Comparison of ENCODE assay signal across 10 cellular contexts in the genomic region with DNA sequence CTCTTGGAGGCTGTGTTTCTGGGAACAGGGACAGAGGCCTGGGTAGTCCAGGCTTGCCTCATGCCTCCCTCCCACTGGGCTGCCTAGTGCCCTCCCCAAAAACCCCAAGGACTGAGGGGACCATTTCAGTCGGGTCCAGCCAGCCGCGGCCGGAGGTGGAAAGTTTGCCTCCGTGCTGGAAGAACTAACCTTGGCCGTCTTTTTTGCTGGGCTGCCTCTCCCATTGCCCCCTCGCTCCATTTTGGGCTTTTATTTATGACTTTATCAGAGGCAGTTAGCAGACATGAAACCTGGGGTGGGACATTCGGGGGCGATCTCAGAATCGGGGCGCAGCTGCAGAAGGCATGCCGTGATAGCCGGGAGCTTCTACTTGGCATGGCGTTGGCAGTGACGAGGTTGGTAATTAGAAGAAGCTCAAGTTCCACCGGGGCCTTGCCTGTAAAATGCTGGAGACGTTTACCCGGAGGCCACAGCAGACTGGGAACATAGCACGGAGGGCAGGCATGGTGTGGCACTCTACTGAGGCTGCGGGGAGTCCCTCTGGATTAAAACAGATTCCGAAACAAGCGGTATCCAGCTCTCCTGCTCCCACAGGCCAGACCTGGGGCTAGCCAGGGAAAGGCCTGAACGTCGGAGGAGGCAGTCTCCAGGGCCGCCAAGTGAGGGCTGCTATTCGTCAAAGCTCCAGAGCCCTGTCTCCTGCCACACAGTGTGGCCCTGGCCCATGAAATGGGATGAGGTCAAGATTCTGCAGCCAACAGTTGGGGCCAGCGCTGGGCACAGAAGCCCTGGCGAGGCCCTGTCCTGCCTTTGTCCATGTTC.
DNase-seq lines count a peak whose midpoint lies in the region; ATAC-seq and TF ChIP-seq lines count a peak whose summit lies in the region.
"Had no signal": no experiment of that assay in that cellular context is flagged by ENCODE, and none has a peak within 500 bp of the region (broad histone marks: within the 10 kb centered on the region; RNA-seq: fewer than 3 reads in every experiment).

No MANE protein-coding gene starts in this region.

- no peak overlapping the region for H3K4me3 Mint-ChIP-seq in WTC11

- no peaks in the 10 kb centered on the region for H3K9me3 Mint-ChIP-seq in WTC11
- H3K9me3 Mint-ChIP-seq: neural crest cell had no signal

- peak overlapping the region; percentile 59 to 91 (median 80) for H3K4me3 ChIP-seq in stomach

- POLR2A ChIA-PET in WTC11 (lab: Charles Lee) (no interaction called here), HEK293T (lab: Yijun Ruan, JAX) (interaction anchor here (0.8 to 1.2 kb wide), 3 partner anchors 36 to 61 kb away, joined by 3 to 4 read pairs (median 3); no protein-coding TSS in a partner anchor)

- H3K27me3 ChIP-seq in stomach = no peaks in the 10 kb centered on the region

- no peak overlapping the region for H3K27ac Mint-ChIP-seq in WTC11

- CTCF ChIA-PET in WTC11 (lab: Charles Lee) (interaction anchor here (0.8 to 3.3 kb wide), 6 partner anchors 12 to 79 kb away, joined by 3 to 25 read pairs (median 6); no protein-coding TSS in a partner anchor), HEK293T (lab: Yijun Ruan, JAX) (interaction anchor here (0.5 to 2.3 kb wide), 5 partner anchors 43 to 853 kb away, joined by 3 to 7 read pairs (median 5); no protein-coding TSS in a partner anchor)

- no peaks in the 10 kb centered on the region for H3K9me3 ChIP-seq in stomach

- peaks cover 36 to 70% (median 51%) of the 10 kb centered on the region in 4 donors for H3K4me1 ChIP-seq in stomach

- no peaks in the 10 kb centered on the region for H3K36me3 Mint-ChIP-seq in WTC11

- no peak for TF ChIP-seq POLR2A in stomach (IDR thresholded peaks at IDR 0.05)

- H3K27me3 Mint-ChIP-seq in WTC11 (ENCODE audit: low read depth) = peaks cover 47% of the 10 kb centered on the region

- ATAC-seq in WTC11 (no peak), left cardiac atrium (peak in 1 of 2 donors; percentile 2), HG02840 (IDR thresholded peaks at IDR 0.05; ENCODE audit: low FRiP score, unreplicated experiment) (no peak)

- 7 to 27% (median 17%) methylated on average over 26 to 28 of the region's 28 CpGs for WGBS in stomach, 5 donors

- peaks cover 0 to 12% (median 0%) of the 10 kb centered on the region in 4 donors for H3K36me3 ChIP-seq in stomach

- DNase-seq in NCI-H146 (lab: John Stamatoyannopoulos, UW) (peak; percentile 41), NCI-H146 treated with DMSO at 0.1 percent for 48 hours (lab: John Stamatoyannopoulos, UW; ENCODE audit: unreplicated experiment) (no peak), WTC11 (ENCODE audit: low spot score) (peak; percentile 8), left cardiac atrium (peak; percentile 44), stomach (peak; percentile 43), NCI-H446 (lab: John Stamatoyannopoulos, UW) (no peak), HEK293T (ENCODE audit: extremely low spot score) (no peak)
- DNase-seq: NCI-H774 had no signal

- no peak for TF ChIP-seq CTCF in WTC11 (IDR thresholded peaks at IDR 0.05)
- TF ChIP-seq CTCF in stomach (IDR thresholded peaks at IDR 0.05) = no peak

- intact Hi-C loops in left cardiac atrium (cut with DNase I) = loop anchor here in 1 of 2 donors (5.0 kb wide), 1 partner anchor 67 kb away; no protein-coding TSS in a partner anchor
- intact Hi-C loops in stomach (cut with DNase I; ENCODE audit: low total_unique reads) = loop anchor here (10.0 kb wide), 1 partner anchor 59 kb away; no protein-coding TSS in a partner anchor

- H3K4me1 Mint-ChIP-seq in WTC11 = peaks cover 47% of the 10 kb centered on the region

- TF ChIP-seq EP300 in stomach (IDR thresholded peaks at IDR 0.05) = no peak

- peak overlapping the region; percentile 82 to 100 (median 99) for H3K27ac ChIP-seq in stomach

TF ChIP-seq in WTC11, 78 proteins besides CTCF, POLR2A, EP300 and RAD21 (continues in another document):
- TF ChIP-seq HMGA2 (CRISPR knock-in tag; IDR thresholded peaks at IDR 0.05) = no peak
- TF ChIP-seq, protein P1, sequence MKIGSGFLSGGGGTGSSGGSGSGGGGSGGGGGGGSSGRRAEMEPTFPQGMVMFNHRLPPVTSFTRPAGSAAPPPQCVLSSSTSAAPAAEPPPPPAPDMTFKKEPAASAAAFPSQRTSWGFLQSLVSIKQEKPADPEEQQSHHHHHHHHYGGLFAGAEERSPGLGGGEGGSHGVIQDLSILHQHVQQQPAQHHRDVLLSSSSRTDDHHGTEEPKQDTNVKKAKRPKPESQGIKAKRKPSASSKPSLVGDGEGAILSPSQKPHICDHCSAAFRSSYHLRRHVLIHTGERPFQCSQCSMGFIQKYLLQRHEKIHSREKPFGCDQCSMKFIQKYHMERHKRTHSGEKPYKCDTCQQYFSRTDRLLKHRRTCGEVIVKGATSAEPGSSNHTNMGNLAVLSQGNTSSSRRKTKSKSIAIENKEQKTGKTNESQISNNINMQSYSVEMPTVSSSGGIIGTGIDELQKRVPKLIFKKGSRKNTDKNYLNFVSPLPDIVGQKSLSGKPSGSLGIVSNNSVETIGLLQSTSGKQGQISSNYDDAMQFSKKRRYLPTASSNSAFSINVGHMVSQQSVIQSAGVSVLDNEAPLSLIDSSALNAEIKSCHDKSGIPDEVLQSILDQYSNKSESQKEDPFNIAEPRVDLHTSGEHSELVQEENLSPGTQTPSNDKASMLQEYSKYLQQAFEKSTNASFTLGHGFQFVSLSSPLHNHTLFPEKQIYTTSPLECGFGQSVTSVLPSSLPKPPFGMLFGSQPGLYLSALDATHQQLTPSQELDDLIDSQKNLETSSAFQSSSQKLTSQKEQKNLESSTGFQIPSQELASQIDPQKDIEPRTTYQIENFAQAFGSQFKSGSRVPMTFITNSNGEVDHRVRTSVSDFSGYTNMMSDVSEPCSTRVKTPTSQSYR (CRISPR knock-in tag; IDR thresholded peaks at IDR 0.05) = no peak
- TF ChIP-seq IRF2 (CRISPR knock-in tag; IDR thresholded peaks at IDR 0.05; ENCODE audit: borderline replicate concordance, low read depth) = no peak
- no peak for TF ChIP-seq SOX15 (CRISPR knock-in tag; IDR thresholded peaks at IDR 0.05)

TF ChIP-seq in HEK293T, 16 proteins besides CTCF, POLR2A, EP300 and RAD21:
- TF ChIP-seq NFRKB (IDR thresholded peaks at IDR 0.05) = no peak
- no peak for TF ChIP-seq ZNF384 (IDR thresholded peaks at IDR 0.05)
- TF ChIP-seq SUZ12 (IDR thresholded peaks at IDR 0.05) = no peak
- TF ChIP-seq LEF1 (IDR thresholded peaks at IDR 0.05; ENCODE audit: borderline replicate concordance) = no peak
- no peak for TF ChIP-seq HDGF (IDR thresholded peaks at IDR 0.05; ENCODE audit: borderline replicate concordance)

Comparison
In these comparisons a context has a peak if more than half of its experiments do, and no peak if none do; other contexts are left out.
1. DNase-seq: peak in NCI-H146 (single experiment), WTC11 (single experiment), left cardiac atrium (single experiment) and stomach (single experiment); none in NCI-H146 treated with DMSO at 0.1 percent for 48 hours (single experiment), NCI-H446 (0 of 2) and HEK293T (single experiment).